ENCODE assay signal across 8 cellular contexts in the genomic region with DNA sequence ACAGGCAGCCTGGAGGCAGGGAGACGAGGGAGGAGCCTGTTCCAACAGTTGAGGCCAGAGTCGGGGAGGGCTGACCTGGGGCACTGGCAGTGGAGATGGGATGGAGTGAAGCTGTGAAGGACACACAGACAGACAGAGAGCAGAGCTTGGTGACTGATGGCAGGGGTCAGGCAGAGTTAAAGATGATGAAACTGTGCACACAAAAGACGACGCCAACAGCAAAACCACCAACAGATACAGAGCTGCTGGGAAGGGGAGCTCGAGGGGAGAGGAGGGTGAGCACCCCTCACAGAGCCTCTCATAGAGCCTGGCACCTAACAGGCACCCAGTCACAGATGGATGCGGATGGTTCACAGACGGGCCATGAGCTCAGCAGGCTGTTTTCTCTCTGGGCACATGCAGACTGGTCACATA. TPM values are rescaled to one million over a fixed set of nuclear protein-coding genes. Genes with fewer than 3 reads are reported as not detected.
DNase-seq lines count a peak whose midpoint lies in the region; ATAC-seq, FAIRE-seq and TF ChIP-seq lines count a peak whose summit lies in the region.
"Not testable (repeated sequence)": the region's sequence is repeated elsewhere in the genome, so short reads cannot be mapped to it uniquely, and the experiment has no call there.

No MANE protein-coding gene starts in this region.

- ATAC-seq in activated CD4-positive, alpha-beta T cell treated with anti-CD3 and anti-CD28 coated beads for 36 hours, result peak; percentile 44
- peak; percentile 44 for ATAC-seq in activated T-helper 17 cell treated with anti-CD3 and anti-CD28 coated beads, Interleukin-2, amount 50 U/mL, for 72 hours (replicated peaks)
- ATAC-seq in left lobe of liver, result peak; percentile 85
- peak; percentile 11 for ATAC-seq in aorta (ENCODE audit: low FRiP score)

- H3K9me3 ChIP-seq in CD8-positive, alpha-beta memory T cell (ENCODE audit: low read length); KOPT-K1 (ENCODE audit: insufficient read depth, low read length, poor library complexity, severe bottlenecking); aorta (ENCODE audit: control insufficient read depth, low read length): not testable (repeated sequence)

- H3K9me3 Mint-ChIP-seq in CD8-positive, alpha-beta memory T cell; activated CD4-positive, alpha-beta T cell treated with anti-CD3 and anti-CD28 coated beads for 36 hours (ENCODE audit: low read depth); activated T-helper 17 cell treated with anti-CD3 and anti-CD28 coated beads, Interleukin-2, amount 50 U/mL, for 72 hours: not testable (repeated sequence)
- peaks cover 16% of the 10 kb centered on the region for H3K9me3 Mint-ChIP-seq in nephron

- peak; percentile 23 for FAIRE-seq in bronchial epithelial cell (lab: Jason Lieb, UNC)

- not testable (repeated sequence) for H3K27me3 Mint-ChIP-seq in CD8-positive, alpha-beta memory T cell; activated CD4-positive, alpha-beta T cell treated with anti-CD3 and anti-CD28 coated beads for 36 hours; activated T-helper 17 cell treated with anti-CD3 and anti-CD28 coated beads, Interleukin-2, amount 50 U/mL, for 72 hours; nephron (ENCODE audit: low read depth)

- TF ChIP-seq CTCF in bronchial epithelial cell (IDR thresholded peaks at IDR 0.05; ENCODE audit: insufficient read depth, low read length, severe bottlenecking); nephron (IDR thresholded peaks at IDR 0.05; ENCODE audit: unreplicated experiment in 3 of 3): not testable (repeated sequence)

- POLR2A ChIA-PET in CD8-positive, alpha-beta memory T cell (lab: Charles Lee), result not testable (repeated sequence)
- POLR2A ChIA-PET in activated CD4-positive, alpha-beta T cell treated with anti-CD3 and anti-CD28 coated beads for 36 hours (lab: Charles Lee), result interaction anchor here (0.6 to 0.7 kb wide), 2 partner anchors 51 to 98 kb away, joined by 4 read pairs; no protein-coding TSS in a partner anchor

- peak overlapping the region; percentile 65 to 90 (median 78) for H3K4me3 Mint-ChIP-seq in CD8-positive, alpha-beta memory T cell
- peak overlapping the region; percentile 62 for H3K4me3 Mint-ChIP-seq in activated CD4-positive, alpha-beta T cell treated with anti-CD3 and anti-CD28 coated beads for 36 hours
- H3K4me3 Mint-ChIP-seq in activated T-helper 17 cell treated with anti-CD3 and anti-CD28 coated beads, Interleukin-2, amount 50 U/mL, for 72 hours, result peak overlapping the region; percentile 82
- not testable (repeated sequence) for H3K4me3 Mint-ChIP-seq in nephron

- not testable (repeated sequence) for H3K27me3 ChIP-seq in CD8-positive, alpha-beta memory T cell (ENCODE audit: insufficient read depth, low read length, poor library complexity, severe bottlenecking); bronchial epithelial cell (ENCODE audit: control insufficient read depth, insufficient read depth, low read length); aorta (ENCODE audit: control insufficient read depth in 1 of 2, insufficient read depth in 2 of 2, low read length in 1 of 2)

- not testable (repeated sequence) for H3K4me3 ChIP-seq in CD8-positive, alpha-beta memory T cell (ENCODE audit: low read length); bronchial epithelial cell (ENCODE audit: low read depth, low read length); aorta (ENCODE audit: low read length in 2 of 2)

- H3K4me1 Mint-ChIP-seq in CD8-positive, alpha-beta memory T cell, result peaks cover 27 to 52% (median 44%) of the 10 kb centered on the region in 3 donors
- H3K4me1 Mint-ChIP-seq in activated CD4-positive, alpha-beta T cell treated with anti-CD3 and anti-CD28 coated beads for 36 hours, result peaks cover 34% of the 10 kb centered on the region
- peaks cover 12% of the 10 kb centered on the region for H3K4me1 Mint-ChIP-seq in activated T-helper 17 cell treated with anti-CD3 and anti-CD28 coated beads, Interleukin-2, amount 50 U/mL, for 72 hours
- H3K4me1 Mint-ChIP-seq in nephron, result peaks cover 12% of the 10 kb centered on the region

- not testable (repeated sequence) for H3K27ac ChIP-seq in CD8-positive, alpha-beta memory T cell (ENCODE audit: low read depth, low read length); aorta (ENCODE audit: low read depth in 1 of 2, low read length in 2 of 2)
- H3K27ac ChIP-seq in KOPT-K1 (ENCODE audit: low read depth, low read length, poor library complexity, severe bottlenecking), result peak overlapping the region; percentile 85

- CTCF ChIA-PET in CD8-positive, alpha-beta memory T cell (lab: Charles Lee), result not testable (repeated sequence)
- CTCF ChIA-PET in activated CD4-positive, alpha-beta T cell treated with anti-CD3 and anti-CD28 coated beads for 36 hours (lab: Charles Lee), result interaction anchor here (3.5 kb wide), 1 partner anchor 61 kb away, joined by 13 read pairs; no protein-coding TSS in a partner anchor

- peak overlapping the region; percentile 53 to 97 (median 92) for H3K27ac Mint-ChIP-seq in CD8-positive, alpha-beta memory T cell
- H3K27ac Mint-ChIP-seq in activated CD4-positive, alpha-beta T cell treated with anti-CD3 and anti-CD28 coated beads for 36 hours, result peak overlapping the region; percentile 98
- H3K27ac Mint-ChIP-seq in activated T-helper 17 cell treated with anti-CD3 and anti-CD28 coated beads, Interleukin-2, amount 50 U/mL, for 72 hours, result peak overlapping the region; percentile 93
- peak overlapping the region in 2 of 3 experiments; percentile 42 to 48 for H3K27ac Mint-ChIP-seq in nephron

- H3K36me3 Mint-ChIP-seq in CD8-positive, alpha-beta memory T cell; activated CD4-positive, alpha-beta T cell treated with anti-CD3 and anti-CD28 coated beads for 36 hours (ENCODE audit: low read depth); activated T-helper 17 cell treated with anti-CD3 and anti-CD28 coated beads, Interleukin-2, amount 50 U/mL, for 72 hours (ENCODE audit: low read depth); nephron (ENCODE audit: low read depth): not testable (repeated sequence)

- H3K4me1 ChIP-seq in CD8-positive, alpha-beta memory T cell (ENCODE audit: insufficient read depth, low read length), result peaks cover 23% of the 10 kb centered on the region
- not testable (repeated sequence) for H3K4me1 ChIP-seq in aorta (ENCODE audit: control insufficient read depth in 1 of 2, insufficient read depth in 2 of 2, low read length in 2 of 2)

- intact Hi-C loops in activated CD4-positive, alpha-beta T cell treated with anti-CD3 and anti-CD28 coated beads for 36 hours (cut with DNase I, micrococcal nuclease); aorta (cut with DNase I): not testable (repeated sequence)

- not testable (repeated sequence) for H3K36me3 ChIP-seq in CD8-positive, alpha-beta memory T cell (ENCODE audit: insufficient read depth, low read length); KOPT-K1 (ENCODE audit: insufficient read depth, low read length); bronchial epithelial cell (ENCODE audit: control insufficient read depth, insufficient read depth, low read length); aorta (ENCODE audit: control insufficient read depth in 1 of 2, insufficient read depth in 2 of 2, low read length in 1 of 2)

- 49 to 65% methylated on average over 5 of the region's 7 CpGs for WGBS in aorta, 2 donors

- not testable (repeated sequence) for DNase-seq in CD8-positive, alpha-beta memory T cell; bronchial epithelial cell (ENCODE audit: low read depth); aorta
- peak; percentile 13 for DNase-seq in activated CD4-positive, alpha-beta T cell treated with anti-CD3 and anti-CD28 coated beads for 36 hours
- peak; percentile 60 for DNase-seq in left lobe of liver (ENCODE audit: low spot score)

RNA-seq across cellular contexts. Expression of gene MSN, which starts 10.4 kb away (rescaled TPM):
- 100 to 1,000 TPM; 403 to 410 TPM for total RNA-seq in CD8-positive, alpha-beta memory T cell
- polyA plus RNA-seq in CD8-positive, alpha-beta memory T cell, result 760 TPM
- 100 to 1,000 TPM; 476 to 609 TPM for total RNA-seq in activated CD4-positive, alpha-beta T cell treated with anti-CD3 and anti-CD28 coated beads for 36 hours
- 100 to 1,000 TPM; 436 to 440 TPM for total RNA-seq in activated T-helper 17 cell treated with anti-CD3 and anti-CD28 coated beads, Interleukin-2, amount 50 U/mL, for 72 hours
- total RNA-seq in bronchial epithelial cell, result 63.2 and 86.1 TPM in 2 replicates
- total RNA-seq in left lobe of liver, result 88.7 TPM
- total RNA-seq in aorta, result 100 to 1,000 TPM; 374 to 532 TPM
- polyA plus RNA-seq in aorta, result 100 to 1,000 TPM; 128 to 160 TPM

Comparison
In these comparisons a context has a peak if more than half of its experiments do, and no peak if none do; other contexts are left out.
1. H3K27ac Mint-ChIP-seq: peak in every context shown above with its lines; median percentile 98 in activated CD4-positive, alpha-beta T cell treated with anti-CD3 and anti-CD28 coated beads for 36 hours; 93 in activated T-helper 17 cell treated with anti-CD3 and anti-CD28 coated beads, Interleukin-2, amount 50 U/mL, for 72 hours; 92 in CD8-positive, alpha-beta memory T cell; 45 in nephron.
2. ATAC-seq: peak in every context shown above with its lines; median percentile 85 in left lobe of liver; 44 in activated CD4-positive, alpha-beta T cell treated with anti-CD3 and anti-CD28 coated beads for 36 hours; 44 in activated T-helper 17 cell treated with anti-CD3 and anti-CD28 coated beads, Interleukin-2, amount 50 U/mL, for 72 hours; 11 in aorta.